Comparison of ENCODE assay signal across 8 cellular contexts in genomic region chr17:75516619-75517276, GRCh38. TPM values are rescaled to one million over a fixed set of nuclear protein-coding genes. Genes with fewer than 3 reads are reported as not detected.
DNase-seq lines count a peak whose midpoint lies in the region; ATAC-seq and TF ChIP-seq lines count a peak whose summit lies in the region.

No MANE protein-coding gene starts in this region.

- H2AFZ ChIP-seq in OCI-LY7 (ENCODE audit: low read length), result peak overlapping the region; percentile 71; the same call in 1 of the 2 replicates

- H3K9me2 ChIP-seq in OCI-LY7 (ENCODE audit: insufficient read depth, low read length), result no peaks in the 10 kb centered on the region

- intact Hi-C loops in OCI-LY7 (cut with micrococcal nuclease; ENCODE audit: unreplicated experiment), result loop anchor here (1.0 to 5.0 kb wide), 4 partner anchors 51 to 229 kb away; partner anchors contain the start of gene SLC25A19

- H3K27me3 Mint-ChIP-seq in immature natural killer cell (ENCODE audit: low read depth in 3 of 3), result peaks cover 3 to 17% (median 16%) of the 10 kb centered on the region in 3 donors

- H3K36me3 ChIP-seq in OCI-LY7 (ENCODE audit: insufficient read depth, low read length) (peaks cover 26% of the 10 kb centered on the region), adipocyte (ENCODE audit: control insufficient read depth, insufficient read depth, low read length, severe bottlenecking) (no peaks in the 10 kb centered on the region)

- peak overlapping the region; percentile 82 for H3K4me2 ChIP-seq in OCI-LY7 (ENCODE audit: low read length)

- in situ Hi-C loops in GM13977 (cut with MboI; ENCODE audit: low pct_unique_long_range_greater_than_20kb, low sequenced_read_pairs, unreplicated experiment), result no loop called here

- peak; percentile 18 for ATAC-seq in HG02642 (IDR thresholded peaks at IDR 0.05; ENCODE audit: poor library complexity, unreplicated experiment)

- no peaks in the 10 kb centered on the region for H3K9me3 ChIP-seq in OCI-LY7 (ENCODE audit: low read length)
- no peaks in the 10 kb centered on the region for H3K9me3 ChIP-seq in adipocyte (ENCODE audit: control insufficient read depth, low read length)

- H3K9ac ChIP-seq in adipocyte (ENCODE audit: low read length), result peak overlapping the region; percentile 82

- no TSS peak for BruUV-seq in OCI-LY7 (replicated peaks; lab: Mats Ljungman, UMichigan)

- H3K4me1 ChIP-seq in OCI-LY7 (ENCODE audit: insufficient read depth, low read length, poor library complexity, severe bottlenecking), result peaks cover 31% of the 10 kb centered on the region
- H3K4me1 ChIP-seq in adipocyte (ENCODE audit: control insufficient read depth, insufficient read depth, low read length), result peaks cover 23% of the 10 kb centered on the region

- peak overlapping the region; percentile 96 to 100 (median 98) for H3K27ac Mint-ChIP-seq in immature natural killer cell

- no peaks in the 10 kb centered on the region for H3K27me3 ChIP-seq in adipocyte (replicated peaks; ENCODE audit: control insufficient read depth, insufficient read depth, low read length)

- POLR2A ChIA-PET in OCI-LY7 (lab: Charles Lee), result interaction anchor here (0.6 to 1.7 kb wide), 6 partner anchors 13 to 255 kb away, joined by 3 to 4 read pairs (median 3); partner anchors contain the start of genes MIF4GD and SLC25A19

- DNase-seq in NCI-H1092 treated with DMSO at 0.1 percent for 48 hours (lab: John Stamatoyannopoulos, UW), result peak; percentile 32
- no peak for DNase-seq in NCI-H1092 (lab: John Stamatoyannopoulos, UW)
- peak; percentile 65 for DNase-seq in OCI-LY7 (ENCODE audit: low spot score)
- peak; percentile 62 for DNase-seq in adipocyte (ENCODE audit: low read depth)
- DNase-seq in immature natural killer cell, result peak; percentile 33 to 41 (median 38)
- DNase-seq in stimulated activated CD4-positive, alpha-beta T cell treated with anti-CD3 and anti-CD28 coated beads, Interleukin-4, amount 100 ng/mL, for 24 hours, result peak; percentile 36
- DNase-seq in GM13977 (ENCODE audit: low spot score), result no peak

- no peaks in the 10 kb centered on the region for H3K9me3 Mint-ChIP-seq in immature natural killer cell

- peak overlapping the region; percentile 14 for H3K27ac ChIP-seq in OCI-LY7 (ENCODE audit: low read depth, low read length, poor library complexity, severe bottlenecking)

- CTCF ChIA-PET in OCI-LY7 (lab: Charles Lee; ENCODE audit: unreplicated experiment), result interaction anchor here (0.7 to 1.3 kb wide), 5 partner anchors 9 to 310 kb away, joined by 3 to 4 read pairs (median 3); partner anchors contain the start of gene LLGL2

- TF ChIP-seq CTCF in OCI-LY7 (conservative IDR thresholded peaks at IDR 0.05; ENCODE audit: low read length), result no peak
- TF ChIP-seq CTCF in GM13977 (IDR thresholded peaks at IDR 0.05; ENCODE audit: extremely low read depth, insufficient read depth, missing control alignments), result no peak

- H3K4me1 Mint-ChIP-seq in immature natural killer cell, result peaks cover 30 to 33% of the 10 kb centered on the region in 2 donors

- H3K36me3 Mint-ChIP-seq in immature natural killer cell, result peaks cover 6 to 15% (median 8%) of the 10 kb centered on the region in 3 donors

- H3K4me3 Mint-ChIP-seq in immature natural killer cell, result peak overlapping the region; percentile 86 to 95 (median 91)

- H3K79me2 ChIP-seq in OCI-LY7 (ENCODE audit: insufficient read depth, low read depth, low read length), result peaks cover 6% of the 10 kb centered on the region; the same call in 1 of the 2 replicates

- H3K4me3 ChIP-seq in OCI-LY7 (ENCODE audit: low read depth, low read length, poor library complexity, severe bottlenecking) (peak overlapping the region; percentile 91), adipocyte (ENCODE audit: low read length) (peak overlapping the region; percentile 91)

- H4K20me1 ChIP-seq in OCI-LY7 (ENCODE audit: insufficient read depth, low read length), result peaks cover 8% of the 10 kb centered on the region; the same call in 1 of the 2 replicates

RNA-seq across cellular contexts. Expression of gene TSEN54, which starts 0.4 kb away (rescaled TPM):
- total RNA-seq in OCI-LY7 (2014; rRNA removed; shearing (Covaris generic)), result 45.4 and 57.4 TPM in 2 replicates
- 57.9 and 69.8 TPM in 2 replicates for total RNA-seq in OCI-LY7 (2022)
- 100 to 1,000 TPM; 205 to 238 (median 209) TPM for polyA plus RNA-seq in immature natural killer cell

RNA-seq across cellular contexts. Expression of gene CASKIN2, which starts 1.4 kb away (rescaled TPM):
- total RNA-seq in OCI-LY7 (2014; rRNA removed; shearing (Covaris generic)), result not detected in 2 replicates
- total RNA-seq in OCI-LY7 (2022), result 0.24 and 1.0 TPM in 2 replicates
- not detected for polyA plus RNA-seq in immature natural killer cell

RNA-seq across cellular contexts. Expression of gene LLGL2, which starts 8.7 kb away (rescaled TPM):
- total RNA-seq in OCI-LY7 (2014; rRNA removed; shearing (Covaris generic)), result 10.7 and 12.6 TPM in 2 replicates
- total RNA-seq in OCI-LY7 (2022), result 20.9 and 21.6 TPM in 2 replicates
- polyA plus RNA-seq in immature natural killer cell, result 100 to 1,000 TPM in 1 of 3 donors, 10 to 100 TPM in 2; 81.2 to 137 (median 84.4) TPM

Comparison
In these comparisons a context has a peak if more than half of its experiments do, and no peak if none do; other contexts are left out.
1. DNase-seq: peak in NCI-H1092 treated with DMSO at 0.1 percent for 48 hours (single experiment), OCI-LY7 (single experiment), adipocyte (single experiment), immature natural killer cell (3 of 3) and stimulated activated CD4-positive, alpha-beta T cell treated with anti-CD3 and anti-CD28 coated beads, Interleukin-4, amount 100 ng/mL, for 24 hours (single experiment); none in NCI-H1092 (single experiment) and GM13977 (single experiment).